12 cellular contexts compared by ENCODE assay signal in the genomic region with DNA sequence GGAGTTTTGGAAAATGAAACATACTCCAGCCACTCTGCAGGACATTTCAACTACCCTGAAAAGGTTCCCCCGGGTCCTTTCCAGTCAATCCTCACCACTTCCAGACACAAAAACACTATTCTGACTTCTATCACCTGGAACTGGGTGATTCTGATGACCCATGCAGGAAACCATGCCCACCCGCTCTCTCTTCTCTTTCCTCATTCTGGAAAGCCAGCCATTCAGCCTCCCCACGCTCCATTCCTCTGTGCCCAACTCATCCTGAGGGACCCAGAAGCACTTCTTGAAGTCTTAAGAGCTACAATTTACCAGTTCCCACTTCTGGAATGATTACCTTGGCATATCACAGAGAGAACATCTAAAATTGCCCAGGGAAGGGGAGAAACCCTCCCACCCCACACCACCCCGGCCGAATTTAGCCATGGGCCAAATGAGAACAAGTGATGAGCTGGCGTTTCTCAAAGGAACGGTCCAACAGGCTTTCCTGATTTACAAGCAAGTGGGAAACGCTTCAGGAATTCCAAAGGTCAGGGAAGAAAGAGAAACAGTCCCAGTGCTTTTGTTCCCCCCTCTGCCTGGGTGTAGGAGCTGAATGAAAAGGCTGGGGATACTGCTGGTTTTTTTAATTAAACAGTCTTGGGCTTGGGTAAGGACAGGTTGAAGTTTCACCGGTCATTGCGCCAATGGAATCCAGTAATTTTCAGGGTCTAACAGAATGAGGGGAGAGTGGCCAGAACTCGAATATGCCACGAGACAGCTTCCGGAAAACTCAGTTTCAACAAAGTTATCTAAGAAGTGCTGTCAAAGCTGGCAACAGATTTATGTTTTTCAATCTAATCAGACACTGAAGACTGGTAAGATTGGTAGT. TPM values are rescaled to one million over a fixed set of nuclear protein-coding genes. Genes with fewer than 3 reads are reported as not detected.
DNase-seq lines count a peak whose midpoint lies in the region; ATAC-seq and TF ChIP-seq lines count a peak whose summit lies in the region.
"Had no signal": no experiment of that assay in that cellular context is flagged by ENCODE, and none has a peak within 500 bp of the region (broad histone marks: within the 10 kb centered on the region; RNA-seq: fewer than 3 reads in every experiment).

No MANE protein-coding gene starts in this region.

- H3K27me3 ChIP-seq in GM06990 (replicated peaks; ENCODE audit: control insufficient read depth, insufficient read depth, low read length) = no peaks in the 10 kb centered on the region
- H3K27me3 ChIP-seq in esophagus (ENCODE audit: control insufficient read depth in 1 of 2, insufficient read depth in 2 of 2, low read length in 2 of 2) = no peaks in the 10 kb centered on the region
- no peaks in the 10 kb centered on the region for H3K27me3 ChIP-seq in trophoblast cell (ENCODE audit: insufficient read depth, low read length)

- no peak overlapping the region for H4K8ac ChIP-seq in trophoblast cell (ENCODE audit: low read depth, low read length)

- H3K9me3 ChIP-seq in OCI-LY7 (ENCODE audit: low read length) = no peaks in the 10 kb centered on the region
- no peaks in the 10 kb centered on the region for H3K9me3 ChIP-seq in esophagus (ENCODE audit: control insufficient read depth in 2 of 2, insufficient read depth in 1 of 2, low read depth in 1 of 2, low read length in 1 of 2)
- H3K9me3 ChIP-seq in trophoblast cell (ENCODE audit: insufficient read depth, low read depth, low read length) = no peaks in the 10 kb centered on the region

- H2AK5ac ChIP-seq in trophoblast cell (ENCODE audit: low read length) = no peak overlapping the region

- H3K4me3 ChIP-seq in GM06990 (replicated peaks; ENCODE audit: low read depth, low read length) (peak overlapping the region; percentile 79), OCI-LY7 (ENCODE audit: low read depth, low read length, poor library complexity, severe bottlenecking) (peak overlapping the region; percentile 89), esophagus (ENCODE audit: low read depth in 1 of 2, low read length in 2 of 2) (peak overlapping the region in 1 of 2 donors; percentile 9), trophoblast cell (ENCODE audit: low read depth, low read length) (no peak overlapping the region)

- ATAC-seq in GM19035 (IDR thresholded peaks at IDR 0.05; ENCODE audit: unreplicated experiment) (no peak), GM18868 (IDR thresholded peaks at IDR 0.05; ENCODE audit: unreplicated experiment) (no peak)

- no peak overlapping the region for H3K14ac ChIP-seq in trophoblast cell (ENCODE audit: low read length)

- H2AFZ ChIP-seq in OCI-LY7 (ENCODE audit: low read length) (no peak overlapping the region), trophoblast cell (ENCODE audit: insufficient read depth, low read length, poor library complexity) (no peak overlapping the region)

- H3K23ac ChIP-seq in trophoblast cell (ENCODE audit: low read length) = no peak overlapping the region

- peaks cover 3% of the 10 kb centered on the region for H3K36me3 ChIP-seq in GM06990 (ENCODE audit: control insufficient read depth, insufficient read depth, low read length)
- peaks cover 72% of the 10 kb centered on the region for H3K36me3 ChIP-seq in OCI-LY7 (ENCODE audit: insufficient read depth, low read length)
- H3K36me3 ChIP-seq in esophagus (ENCODE audit: control insufficient read depth in 2 of 2, insufficient read depth in 2 of 2, low read length in 1 of 2) = no peaks in the 10 kb centered on the region
- H3K36me3 ChIP-seq in trophoblast cell (ENCODE audit: control insufficient read depth in 1 of 2, insufficient read depth in 2 of 2, low read length in 2 of 2) = no peaks in the 10 kb centered on the region

- no peak overlapping the region for H2BK12ac ChIP-seq in trophoblast cell (ENCODE audit: low read length)

- H3K4me2 ChIP-seq in OCI-LY7 (ENCODE audit: low read length) (peak overlapping the region; percentile 99), trophoblast cell (ENCODE audit: low read length) (no peak overlapping the region)

- peaks cover 3% of the 10 kb centered on the region for H3K79me1 ChIP-seq in trophoblast cell (ENCODE audit: low read length)

- H3K4me1 ChIP-seq in OCI-LY7 (ENCODE audit: insufficient read depth, low read length, poor library complexity, severe bottlenecking) (peaks cover 67% of the 10 kb centered on the region), esophagus (ENCODE audit: control insufficient read depth in 2 of 2, insufficient read depth in 2 of 2, low read length in 1 of 2) (peaks cover 0 to 8% of the 10 kb centered on the region in 2 donors), trophoblast cell (ENCODE audit: control insufficient read depth in 1 of 2, insufficient read depth in 2 of 2, low read length in 2 of 2) (peaks cover 26 to 36% of the 10 kb centered on the region in 2 experiments)

- WGBS in esophagus, 2 donors = 58 to 64% methylated on average over 13 of the region's 13 CpGs
- WGBS in trophoblast cell (ENCODE audit: extremely low coverage, insufficient coverage, insufficient read length) = no CpG with 5 or more reads among the region's 13 CpGs

- intact Hi-C loops in OCI-LY7 (cut with micrococcal nuclease; ENCODE audit: unreplicated experiment) = no loop called here

- BruUV-seq in OCI-LY7 (replicated peaks; lab: Mats Ljungman, UMichigan) = no TSS peak

- H4K20me1 ChIP-seq in OCI-LY7 (ENCODE audit: insufficient read depth, low read length) = peaks cover 39% of the 10 kb centered on the region

- no peak overlapping the region for H3K4ac ChIP-seq in trophoblast cell (ENCODE audit: low read depth, low read length)

- no peaks in the 10 kb centered on the region for H3K9me2 ChIP-seq in OCI-LY7 (ENCODE audit: insufficient read depth, low read length)

- no peak overlapping the region for H2BK5ac ChIP-seq in trophoblast cell (ENCODE audit: low read depth, low read length, poor library complexity)

- H3K9ac ChIP-seq in trophoblast cell (ENCODE audit: low read length) = no peak overlapping the region

- no peak overlapping the region for H4K91ac ChIP-seq in trophoblast cell (ENCODE audit: low read depth, low read length)

- CTCF ChIA-PET in OCI-LY7 (lab: Charles Lee; ENCODE audit: unreplicated experiment) = interaction anchor here (0.6 to 3.7 kb wide), 6 partner anchors 16 to 91 kb away, joined by 3 to 15 read pairs (median 5); no protein-coding TSS in a partner anchor

- DNase-seq in GM06990 (ENCODE audit: extremely low read depth, insufficient read length) = no peak
- no peak for DNase-seq in OCI-LY7 (ENCODE audit: low spot score)
- no peak for DNase-seq in trophoblast cell
- DNase-seq in NCI-H2107 (lab: John Stamatoyannopoulos, UW) = no peak
- DNase-seq in NCI-H1048 (lab: John Stamatoyannopoulos, UW) = no peak
- DNase-seq: activated CD4-positive, alpha-beta T cell treated with anti-CD3 and anti-CD28 coated beads for 48 hours; DMS79; KG1; occipital lobe had no signal

- H3K27ac ChIP-seq in OCI-LY7 (ENCODE audit: low read depth, low read length, poor library complexity, severe bottlenecking) = peak overlapping the region; percentile 94
- peak overlapping the region; percentile 26 to 30 for H3K27ac ChIP-seq in esophagus (ENCODE audit: low read depth in 2 of 2, low read length in 1 of 2)
- H3K27ac ChIP-seq in trophoblast cell (ENCODE audit: low read depth, low read length) = peak overlapping the region; percentile 32

- TF ChIP-seq CTCF in GM06990 (IDR thresholded peaks at IDR 0.05; ENCODE audit: insufficient read depth, low read length, poor library complexity, severe bottlenecking) (no peak), OCI-LY7 (conservative IDR thresholded peaks at IDR 0.05; ENCODE audit: low read length) (no peak)

- POLR2A ChIA-PET in OCI-LY7 (lab: Charles Lee) = interaction anchor here (0.5 to 12.4 kb wide), 13 partner anchors 10 to 381 kb away, joined by 3 to 196 read pairs (median 7); no protein-coding TSS in a partner anchor

- H2BK120ac ChIP-seq in trophoblast cell (ENCODE audit: insufficient read depth, low read length, poor library complexity) = no peak overlapping the region

- no peak overlapping the region for H4K12ac ChIP-seq in trophoblast cell (ENCODE audit: low read depth, low read length)

- H3K79me2 ChIP-seq in OCI-LY7 (ENCODE audit: insufficient read depth, low read depth, low read length) (peaks cover 74% of the 10 kb centered on the region), trophoblast cell (ENCODE audit: control insufficient read depth, insufficient read depth, low read length, poor library complexity) (no peaks in the 10 kb centered on the region)

- no peak overlapping the region for H3K18ac ChIP-seq in trophoblast cell (ENCODE audit: low read length)

RNA-seq across cellular contexts. Expression of gene CCDC88C, which starts 2.9 kb away (rescaled TPM):
- total RNA-seq in OCI-LY7 (2014; rRNA removed; shearing (Covaris generic)) = 89.3 and 137 TPM in 2 replicates
- 253 and 262 TPM in 2 replicates for total RNA-seq in OCI-LY7 (2022)
- polyA plus RNA-seq in esophagus = 10 to 100 TPM; 11.0 to 18.5 TPM
- polyA plus RNA-seq in trophoblast cell (2013) = 3.1 and 3.4 TPM in 2 replicates

Comparison
In these comparisons a context has a peak if more than half of its experiments do, and no peak if none do; other contexts are left out.
1. H3K27ac ChIP-seq: peak in every context shown above with its lines; median percentile 94 in OCI-LY7; 32 in trophoblast cell; 28 in esophagus.